In the genomic region with DNA sequence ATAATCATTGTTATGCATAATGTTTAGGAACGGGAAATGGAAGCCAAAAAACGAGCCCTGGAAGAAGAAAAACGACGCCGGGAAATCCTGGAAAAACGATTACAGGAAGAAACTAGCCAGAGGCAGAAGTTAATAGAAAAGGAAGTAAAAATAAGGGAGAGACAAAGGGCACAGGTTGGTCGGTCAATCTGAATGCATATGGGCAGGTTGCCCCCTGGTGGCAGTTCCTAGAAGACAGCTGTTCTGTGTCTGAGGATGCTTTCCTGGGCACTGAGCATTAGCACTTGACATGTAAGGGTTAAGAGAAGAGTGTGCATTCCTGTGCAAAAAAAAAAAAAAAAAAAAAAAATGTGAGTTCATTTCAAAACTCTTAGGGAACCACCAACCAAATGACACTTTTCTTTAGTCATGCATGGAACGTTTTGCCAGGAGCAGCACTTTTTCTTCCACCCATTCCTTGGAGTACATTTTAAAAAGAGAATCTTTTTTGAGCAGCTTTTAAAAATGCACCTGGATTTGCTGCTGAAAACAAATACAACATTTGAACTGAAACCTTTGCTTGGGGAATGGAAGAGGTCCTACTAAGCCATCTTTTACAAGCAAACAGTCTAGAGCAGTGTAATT, we compare ENCODE assay signal across 9 cellular contexts. TPM values are rescaled to one million over a fixed set of nuclear protein-coding genes. Genes with fewer than 3 reads are reported as not detected.
A peak's percentile ranks its signal among the peaks of the same experiment; 100 is the strongest.
DNase-seq lines count a peak whose midpoint lies in the region; ATAC-seq, FAIRE-seq and TF ChIP-seq lines count a peak whose summit lies in the region.
"Had no signal": no experiment of that assay in that cellular context is flagged by ENCODE, and none has a peak within 500 bp of the region (broad histone marks: within the 10 kb centered on the region; RNA-seq: fewer than 3 reads in every experiment).

No MANE protein-coding gene starts in this region.

- no peaks in the 10 kb centered on the region for H3F3A ChIP-seq in MM.1S (ENCODE audit: insufficient read depth, low read length)

- no peaks in the 10 kb centered on the region for H4K20me1 ChIP-seq in MM.1S (ENCODE audit: insufficient read depth, low read length)
- no peaks in the 10 kb centered on the region for H4K20me1 ChIP-seq in osteoblast (ENCODE audit: insufficient read depth, low read length)

- peak; percentile 85 for FAIRE-seq in G401.6 (lab: Jason Lieb, UNC)

- H3K27me3 ChIP-seq in MM.1S (replicated peaks; ENCODE audit: insufficient read depth, low read length) (no peaks in the 10 kb centered on the region), osteoblast (ENCODE audit: insufficient read depth, low read length) (no peaks in the 10 kb centered on the region), thoracic aorta (replicated peaks; ENCODE audit: insufficient read depth) (no peaks in the 10 kb centered on the region)

- peak; percentile 53 for ATAC-seq in thoracic aorta (ENCODE audit: insufficient number of reproducible peaks, low FRiP score, low read depth)

- H3K4me2 ChIP-seq in MM.1S (ENCODE audit: low read depth, low read length) = no peak overlapping the region
- H3K4me2 ChIP-seq in osteoblast (ENCODE audit: insufficient read depth, low read length) = no peak overlapping the region

- H3K36me3 ChIP-seq in MM.1S (replicated peaks; ENCODE audit: insufficient read depth, low read length) (no peaks in the 10 kb centered on the region), osteoblast (ENCODE audit: insufficient read depth, low read length) (peaks cover 86% of the 10 kb centered on the region), thoracic aorta (peaks cover 7% of the 10 kb centered on the region)

- H3K9me2 ChIP-seq in MM.1S (replicated peaks; ENCODE audit: insufficient read depth, low read length) = no peaks in the 10 kb centered on the region

- DNase-seq in HCEC 1CT (peak; percentile 77), MM.1S (peak; percentile 79), SHP77 (lab: John Stamatoyannopoulos, UW) (peak; percentile 66 to 75), foreskin melanocyte (peak; percentile 56), osteoblast (ENCODE audit: insufficient read length, low spot score, missing footprints) (peak; percentile 13), thoracic aorta (ENCODE audit: low spot score) (peak; percentile 67)
- peak; percentile 67 for DNase-seq in activated T-helper 9 cell treated with anti-CD3 and anti-CD28 coated beads, Interleukin-2, amount 50 U/mL, for 16 hours (ENCODE audit: low read depth)

- peak; percentile 90 for TF ChIP-seq CTCF in MM.1S (IDR thresholded peaks at IDR 0.05; ENCODE audit: low read length)
- peak; percentile 88 for TF ChIP-seq CTCF in osteoblast (IDR thresholded peaks at IDR 0.05; ENCODE audit: extremely low read depth, low read depth, low read length)
- TF ChIP-seq CTCF in thoracic aorta (IDR thresholded peaks at IDR 0.05) = peak; percentile 88

- H3K9ac ChIP-seq in MM.1S (ENCODE audit: low read length) = no peak overlapping the region

- H3K79me2 ChIP-seq in MM.1S (ENCODE audit: low read length) (no peaks in the 10 kb centered on the region), osteoblast (ENCODE audit: insufficient read depth, low read length) (no peaks in the 10 kb centered on the region)

- no peak overlapping the region for H2AFZ ChIP-seq in MM.1S (ENCODE audit: low read length)
- H2AFZ ChIP-seq in osteoblast (ENCODE audit: low read length) = no peak overlapping the region

- no peak overlapping the region for H3K27ac ChIP-seq in MM.1S (ENCODE audit: low read length)
- peak overlapping the region; percentile 30 for H3K27ac ChIP-seq in osteoblast (ENCODE audit: low read depth, low read length)
- H3K27ac ChIP-seq in thoracic aorta = peak overlapping the region in 1 of 2 donors; percentile 53

- H3K9me3 ChIP-seq in MM.1S (replicated peaks; ENCODE audit: insufficient read depth, low read length) = no peaks in the 10 kb centered on the region
- H3K9me3 ChIP-seq in osteoblast (ENCODE audit: low read depth, low read length) = no peaks in the 10 kb centered on the region
- H3K9me3 ChIP-seq in thoracic aorta = no peaks in the 10 kb centered on the region

- H3K4me1 ChIP-seq in MM.1S (ENCODE audit: low read length) (no peaks in the 10 kb centered on the region), osteoblast (ENCODE audit: insufficient read depth, low read length) (peaks cover 12% of the 10 kb centered on the region), thoracic aorta (ENCODE audit: control insufficient read depth in 1 of 2, low read depth in 2 of 2) (peaks cover 0 to 23% of the 10 kb centered on the region in 2 donors)

- H3K4me3 ChIP-seq in MM.1S (ENCODE audit: low read length) (no peak overlapping the region), osteoblast (ENCODE audit: insufficient read depth, low read length) (no peak overlapping the region), thoracic aorta (no peak overlapping the region)

RNA-seq across cellular contexts. Expression of a gene that starts 11.1 kb away (rescaled TPM):
- total RNA-seq in osteoblast (22.8 and 23.6 TPM in 2 replicates), thoracic aorta (10 to 100 TPM in 1 of 2 donors, 1 to 10 TPM in 1; 9.6 to 13.2 TPM)

RNA-seq across cellular contexts. Expression of a gene that starts 31.0 kb away (rescaled TPM):
- total RNA-seq in osteoblast (not detected in 2 replicates), thoracic aorta (not detected)
- total RNA-seq: subcutaneous adipose tissue had no signal

Comparison
In these comparisons a context has a peak if more than half of its experiments do, and no peak if none do; other contexts are left out.
1. DNase-seq: peak in every context shown above with its lines; median percentile 79 in MM.1S; 77 in HCEC 1CT; 70 in SHP77; 67 in activated T-helper 9 cell treated with anti-CD3 and anti-CD28 coated beads, Interleukin-2, amount 50 U/mL, for 16 hours; 67 in thoracic aorta; 56 in foreskin melanocyte; 13 in osteoblast.